ENCODE assay signal across 17 cellular contexts in genomic region chr14:71733210-71733883, GRCh38.
DNase-seq lines count a peak whose midpoint lies in the region; FAIRE-seq and TF ChIP-seq lines count a peak whose summit lies in the region.
"Had no signal": no experiment of that assay in that cellular context is flagged by ENCODE, and none has a peak within 500 bp of the region (broad histone marks: within the 10 kb centered on the region; RNA-seq: fewer than 3 reads in every experiment).

No MANE protein-coding gene starts in this region.

- H3K9me3 Mint-ChIP-seq in activated naive CD4-positive, alpha-beta T cell treated with anti-CD3 and anti-CD28 coated beads, Interleukin-2, amount 10 ng/mL, durations not matched to agents 7 days and 5 days, result no peaks in the 10 kb centered on the region
- no peaks in the 10 kb centered on the region for H3K9me3 Mint-ChIP-seq in activated naive CD4-positive, alpha-beta T cell treated with anti-CD3 and anti-CD28 coated beads for 36 hours
- H3K9me3 Mint-ChIP-seq: CD4-positive, alpha-beta memory T cell; stimulated activated naive CD8-positive, alpha-beta T cell treated with anti-CD3 and anti-CD28 coated beads, Interleukin-15, Interleukin-2, amounts not matched to agents 100 ng/mL and 50 ng/mL, for 24 hours had no signal

- CTCF ChIA-PET in activated naive CD4-positive, alpha-beta T cell treated with anti-CD3 and anti-CD28 coated beads, Interleukin-2, amount 10 ng/mL, durations not matched to agents 7 days and 5 days (lab: Charles Lee), result interaction anchor here (1.2 kb wide), 1 partner anchor 597 kb away, joined by 4 read pairs; no protein-coding TSS in a partner anchor
- CTCF ChIA-PET in activated naive CD4-positive, alpha-beta T cell treated with anti-CD3 and anti-CD28 coated beads for 36 hours (lab: Charles Lee), result interaction anchor here (0.6 to 1.5 kb wide), 3 partner anchors 13 to 550 kb away, joined by 3 to 6 read pairs (median 3); no protein-coding TSS in a partner anchor

- in situ Hi-C loops in astrocyte of the cerebellum (cut with HindIII; ENCODE audit: low sequenced_read_pairs), result no loop called here

- H3K4me3 ChIP-seq in astrocyte of the cerebellum (ENCODE audit: low read depth, low read length) (no peak overlapping the region), fibroblast of villous mesenchyme (ENCODE audit: low read depth, low read length) (no peak overlapping the region)
- H3K4me3 ChIP-seq: cardiac muscle cell, heart left ventricle, ovary, SK-N-MC had no signal

- H3K4me3 Mint-ChIP-seq in activated naive CD4-positive, alpha-beta T cell treated with anti-CD3 and anti-CD28 coated beads, Interleukin-2, amount 10 ng/mL, durations not matched to agents 7 days and 5 days, result no peak overlapping the region
- no peak overlapping the region for H3K4me3 Mint-ChIP-seq in activated naive CD4-positive, alpha-beta T cell treated with anti-CD3 and anti-CD28 coated beads for 36 hours
- H3K4me3 Mint-ChIP-seq: CD4-positive, alpha-beta memory T cell; stimulated activated naive CD8-positive, alpha-beta T cell treated with anti-CD3 and anti-CD28 coated beads, Interleukin-15, Interleukin-2, amounts not matched to agents 100 ng/mL and 50 ng/mL, for 24 hours had no signal

- peak; percentile 50 for DNase-seq in HT1080 (ENCODE audit: low read depth)
- peak; percentile 24 for DNase-seq in astrocyte of the cerebellum (ENCODE audit: low read depth)
- DNase-seq in fibroblast of villous mesenchyme (ENCODE audit: low read depth), result peak; percentile 14
- no peak for DNase-seq in urothelium cell line (ENCODE audit: low spot score)
- no peak for DNase-seq in activated naive CD4-positive, alpha-beta T cell treated with anti-CD3 and anti-CD28 coated beads, Interleukin-2, amount 10 ng/mL, durations not matched to agents 7 days and 5 days
- DNase-seq in activated naive CD4-positive, alpha-beta T cell treated with anti-CD3 and anti-CD28 coated beads for 36 hours, result no peak
- no peak for DNase-seq in NCI-H510A (lab: John Stamatoyannopoulos, UW)
- DNase-seq: activated effector memory CD4-positive, alpha-beta T cell treated with Interleukin-2 at 50 U/mL for 16 hours; CD4-positive, alpha-beta memory T cell; heart left ventricle; kidney glomerular epithelial cell; NCI-H446; ovary had no signal

- no peak overlapping the region for H3K27ac Mint-ChIP-seq in activated naive CD4-positive, alpha-beta T cell treated with anti-CD3 and anti-CD28 coated beads, Interleukin-2, amount 10 ng/mL, durations not matched to agents 7 days and 5 days
- no peak overlapping the region for H3K27ac Mint-ChIP-seq in activated naive CD4-positive, alpha-beta T cell treated with anti-CD3 and anti-CD28 coated beads for 36 hours
- H3K27ac Mint-ChIP-seq: stimulated activated naive CD8-positive, alpha-beta T cell treated with anti-CD3 and anti-CD28 coated beads, Interleukin-15, Interleukin-2, amounts not matched to agents 100 ng/mL and 50 ng/mL, for 24 hours had no signal

- no peaks in the 10 kb centered on the region for H3K27me3 Mint-ChIP-seq in activated naive CD4-positive, alpha-beta T cell treated with anti-CD3 and anti-CD28 coated beads, Interleukin-2, amount 10 ng/mL, durations not matched to agents 7 days and 5 days
- no peaks in the 10 kb centered on the region for H3K27me3 Mint-ChIP-seq in activated naive CD4-positive, alpha-beta T cell treated with anti-CD3 and anti-CD28 coated beads for 36 hours (ENCODE audit: low read depth)
- H3K27me3 Mint-ChIP-seq: CD4-positive, alpha-beta memory T cell; stimulated activated naive CD8-positive, alpha-beta T cell treated with anti-CD3 and anti-CD28 coated beads, Interleukin-15, Interleukin-2, amounts not matched to agents 100 ng/mL and 50 ng/mL, for 24 hours had no signal

- no peak for TF ChIP-seq CTCF in astrocyte of the cerebellum (IDR thresholded peaks at IDR 0.05; ENCODE audit: low read depth, low read length, missing control alignments)
- no peak for TF ChIP-seq CTCF in fibroblast of villous mesenchyme (IDR thresholded peaks at IDR 0.05; ENCODE audit: insufficient read depth, low read depth, low read length)

- peak; percentile 86 for FAIRE-seq in urothelium cell line (lab: Jason Lieb, UNC)
- FAIRE-seq: GM12891 had no signal

- H3K36me3 Mint-ChIP-seq in activated naive CD4-positive, alpha-beta T cell treated with anti-CD3 and anti-CD28 coated beads, Interleukin-2, amount 10 ng/mL, durations not matched to agents 7 days and 5 days, result peaks cover 50% of the 10 kb centered on the region
- H3K36me3 Mint-ChIP-seq in activated naive CD4-positive, alpha-beta T cell treated with anti-CD3 and anti-CD28 coated beads for 36 hours (ENCODE audit: low read depth), result peaks cover 14% of the 10 kb centered on the region

- H3K4me1 Mint-ChIP-seq in activated naive CD4-positive, alpha-beta T cell treated with anti-CD3 and anti-CD28 coated beads, Interleukin-2, amount 10 ng/mL, durations not matched to agents 7 days and 5 days, result no peaks in the 10 kb centered on the region
- H3K4me1 Mint-ChIP-seq in activated naive CD4-positive, alpha-beta T cell treated with anti-CD3 and anti-CD28 coated beads for 36 hours (ENCODE audit: low read depth), result no peaks in the 10 kb centered on the region
- H3K4me1 Mint-ChIP-seq: CD4-positive, alpha-beta memory T cell had no signal

- intact Hi-C loops in activated naive CD4-positive, alpha-beta T cell treated with anti-CD3 and anti-CD28 coated beads for 36 hours (cut with micrococcal nuclease), result no loop called here

Comparison
In these comparisons a context has a peak if more than half of its experiments do, and no peak if none do; other contexts are left out.
1. DNase-seq: peak in HT1080 (single experiment), astrocyte of the cerebellum (single experiment) and fibroblast of villous mesenchyme (single experiment); none in urothelium cell line (single experiment), activated naive CD4-positive, alpha-beta T cell treated with anti-CD3 and anti-CD28 coated beads, Interleukin-2, amount 10 ng/mL, durations not matched to agents 7 days and 5 days (single experiment), activated naive CD4-positive, alpha-beta T cell treated with anti-CD3 and anti-CD28 coated beads for 36 hours (single experiment) and NCI-H510A (single experiment).